ENCODE assay signal across 1 cellular context in the genomic region with DNA sequence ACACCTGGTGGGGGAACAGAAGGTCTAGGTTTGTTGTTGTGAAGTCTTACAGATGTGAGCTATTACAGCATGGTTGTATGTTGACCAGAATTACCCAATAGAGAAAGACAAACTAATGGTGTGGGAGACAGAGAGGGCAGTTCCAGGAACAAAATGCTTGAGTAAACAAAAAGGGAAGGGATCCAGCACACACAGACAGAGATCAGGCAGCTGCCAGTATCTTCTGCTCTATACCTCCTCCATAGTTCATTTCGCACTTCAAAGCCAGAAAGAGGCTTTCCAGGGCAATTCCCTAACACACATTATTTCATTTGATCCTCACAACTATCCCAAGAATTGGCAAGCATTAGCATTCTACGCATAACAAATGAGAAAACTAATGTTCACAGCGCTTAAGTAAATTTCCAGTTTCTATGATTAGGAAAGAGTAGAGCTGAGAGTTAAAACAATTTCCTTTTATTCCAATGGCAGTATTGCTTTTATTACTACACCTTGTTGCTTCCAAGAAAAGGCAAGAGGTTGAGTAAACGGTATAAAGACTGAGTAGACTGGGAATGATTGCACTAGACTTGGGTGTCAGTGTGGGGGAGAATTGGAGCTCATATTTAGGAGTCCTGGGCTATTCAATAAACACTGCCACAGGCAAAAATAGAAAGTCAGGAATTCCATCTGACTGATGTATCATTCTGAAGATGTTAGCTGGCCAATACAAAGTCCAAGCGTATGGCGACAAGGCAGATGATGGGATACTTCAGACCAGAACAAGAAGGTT.
TF ChIP-seq lines count a peak whose summit lies in the region.

No MANE protein-coding gene starts in this region.

TF ChIP-seq in liver, 16 proteins besides CTCF, POLR2A, EP300 and RAD21 (continued from another document):
- TF ChIP-seq, protein P1, sequence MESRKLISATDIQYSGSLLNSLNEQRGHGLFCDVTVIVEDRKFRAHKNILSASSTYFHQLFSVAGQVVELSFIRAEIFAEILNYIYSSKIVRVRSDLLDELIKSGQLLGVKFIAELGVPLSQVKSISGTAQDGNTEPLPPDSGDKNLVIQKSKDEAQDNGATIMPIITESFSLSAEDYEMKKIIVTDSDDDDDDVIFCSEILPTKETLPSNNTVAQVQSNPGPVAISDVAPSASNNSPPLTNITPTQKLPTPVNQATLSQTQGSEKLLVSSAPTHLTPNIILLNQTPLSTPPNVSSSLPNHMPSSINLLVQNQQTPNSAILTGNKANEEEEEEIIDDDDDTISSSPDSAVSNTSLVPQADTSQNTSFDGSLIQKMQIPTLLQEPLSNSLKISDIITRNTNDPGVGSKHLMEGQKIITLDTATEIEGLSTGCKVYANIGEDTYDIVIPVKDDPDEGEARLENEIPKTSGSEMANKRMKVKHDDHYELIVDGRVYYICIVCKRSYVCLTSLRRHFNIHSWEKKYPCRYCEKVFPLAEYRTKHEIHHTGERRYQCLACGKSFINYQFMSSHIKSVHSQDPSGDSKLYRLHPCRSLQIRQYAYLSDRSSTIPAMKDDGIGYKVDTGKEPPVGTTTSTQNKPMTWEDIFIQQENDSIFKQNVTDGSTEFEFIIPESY (IDR thresholded peaks at IDR 0.05): peak; percentile 77
- TF ChIP-seq, protein P2, sequence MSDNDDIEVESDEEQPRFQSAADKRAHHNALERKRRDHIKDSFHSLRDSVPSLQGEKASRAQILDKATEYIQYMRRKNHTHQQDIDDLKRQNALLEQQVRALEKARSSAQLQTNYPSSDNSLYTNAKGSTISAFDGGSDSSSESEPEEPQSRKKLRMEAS (IDR thresholded peaks at IDR 0.05): peak; percentile 81
- TF ChIP-seq, protein P3, sequence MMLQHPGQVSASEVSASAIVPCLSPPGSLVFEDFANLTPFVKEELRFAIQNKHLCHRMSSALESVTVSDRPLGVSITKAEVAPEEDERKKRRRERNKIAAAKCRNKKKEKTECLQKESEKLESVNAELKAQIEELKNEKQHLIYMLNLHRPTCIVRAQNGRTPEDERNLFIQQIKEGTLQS (IDR thresholded peaks at IDR 0.05): peak; percentile 28
- TF ChIP-seq SP1 (IDR thresholded peaks at IDR 0.05) (peak; percentile 92), RXRA (IDR thresholded peaks at IDR 0.05) (peak; percentile 70 to 78), NR2F2 (IDR thresholded peaks at IDR 0.05) (no peak)
